24 cellular contexts compared by ENCODE assay signal in the genomic region with DNA sequence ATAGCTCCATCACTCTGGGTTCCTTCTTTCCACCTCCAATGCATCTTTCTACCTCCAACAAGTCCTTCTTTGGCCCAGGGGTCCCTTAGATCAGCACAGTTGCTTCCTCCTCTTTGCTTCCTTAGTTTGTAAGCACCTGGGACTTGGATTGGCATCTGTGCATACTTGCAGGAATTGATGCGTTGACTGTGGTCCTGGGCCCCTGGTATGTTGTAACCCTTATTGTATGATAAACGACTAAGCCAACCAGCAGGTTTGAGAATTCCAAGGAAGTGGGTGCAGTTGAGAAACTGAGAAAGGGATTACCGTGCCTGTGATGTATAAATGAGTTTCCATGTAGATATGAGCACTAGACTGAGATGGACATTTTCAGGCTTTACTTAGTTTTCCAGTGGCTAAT. TPM values are rescaled to one million over a fixed set of nuclear protein-coding genes. Genes with fewer than 3 reads are reported as not detected.
"Had no signal": no experiment of that assay in that cellular context is flagged by ENCODE, and none has a peak within 500 bp of the region (broad histone marks: within the 10 kb centered on the region; RNA-seq: fewer than 3 reads in every experiment).

No MANE protein-coding gene starts in this region.

- H3K9me3 ChIP-seq: esophagus muscularis mucosa, gastroesophageal sphincter, left ventricle myocardium inferior, lower lobe of right lung, neutrophil, sigmoid colon, suprapubic skin, thyroid gland, upper lobe of right lung had no signal

- FAIRE-seq: colon, keratinocyte, small intestine had no signal

- H3K27me3 ChIP-seq: esophagus muscularis mucosa, gastroesophageal sphincter, neutrophil, sigmoid colon, suprapubic skin, thyroid gland, upper lobe of right lung had no signal

- H3K36me3 ChIP-seq: esophagus muscularis mucosa, gastroesophageal sphincter, left ventricle myocardium inferior, lower lobe of right lung, neutrophil, sigmoid colon, suprapubic skin, thyroid gland, upper lobe of right lung had no signal

- ATAC-seq: effector memory CD8-positive, alpha-beta T cell; gastroesophageal sphincter; lower lobe of right lung; naive thymus-derived CD4-positive, alpha-beta T cell; stimulated activated effector memory CD8-positive, alpha-beta T cell treated with anti-CD3 and anti-CD28 coated beads, Interleukin-12 subunit alpha, Interleukin-12 subunit beta, amount 100 ng/mL, for 72 hours; stimulated activated naive CD8-positive, alpha-beta T cell treated with anti-CD3 and anti-CD28 coated beads, Interleukin-15, Interleukin-2, amounts not matched to agents 100 U/mL and 50 U/mL, for 24 hours; upper lobe of right lung had no signal

- H3K4me1 Mint-ChIP-seq: immature natural killer cell; memory B cell; naive thymus-derived CD4-positive, alpha-beta T cell; stimulated activated effector memory CD8-positive, alpha-beta T cell treated with anti-CD3 and anti-CD28 coated beads, Interleukin-12 subunit alpha, Interleukin-12 subunit beta, amount 100 ng/mL, for 72 hours had no signal

- H3K4me3 Mint-ChIP-seq: dendritic cell treated with granulocyte-macrophage colony-stimulating factor and Interleukin-4, amounts not matched to agents 40 ng/mL and 50 ng/mL, for 4 days; effector memory CD8-positive, alpha-beta T cell; immature natural killer cell; memory B cell; naive thymus-derived CD4-positive, alpha-beta T cell; stimulated activated effector memory CD8-positive, alpha-beta T cell treated with anti-CD3 and anti-CD28 coated beads, Interleukin-12 subunit alpha, Interleukin-12 subunit beta, amount 100 ng/mL, for 72 hours had no signal

- H3K36me3 Mint-ChIP-seq: immature natural killer cell; memory B cell; naive thymus-derived CD4-positive, alpha-beta T cell; stimulated activated effector memory CD8-positive, alpha-beta T cell treated with anti-CD3 and anti-CD28 coated beads, Interleukin-12 subunit alpha, Interleukin-12 subunit beta, amount 100 ng/mL, for 72 hours had no signal

- H3K27ac Mint-ChIP-seq: dendritic cell treated with granulocyte-macrophage colony-stimulating factor and Interleukin-4, amounts not matched to agents 40 ng/mL and 50 ng/mL, for 4 days; effector memory CD8-positive, alpha-beta T cell; immature natural killer cell; memory B cell; naive thymus-derived CD4-positive, alpha-beta T cell; stimulated activated effector memory CD8-positive, alpha-beta T cell treated with anti-CD3 and anti-CD28 coated beads, Interleukin-12 subunit alpha, Interleukin-12 subunit beta, amount 100 ng/mL, for 72 hours had no signal

- H3K27me3 Mint-ChIP-seq: dendritic cell treated with granulocyte-macrophage colony-stimulating factor and Interleukin-4, amounts not matched to agents 40 ng/mL and 50 ng/mL, for 4 days; effector memory CD8-positive, alpha-beta T cell; memory B cell had no signal

- DNase-seq: effector memory CD8-positive, alpha-beta T cell; glutamatergic neuron; immature natural killer cell; left ventricle myocardium inferior; lower lobe of right lung; naive thymus-derived CD4-positive, alpha-beta T cell; sigmoid colon; small intestine; stimulated activated CD4-positive, alpha-beta T cell treated with anti-CD3 and anti-CD28 coated beads, Interleukin-2, amount 100 ng/mL, for 48 hours; stimulated activated CD8-positive, alpha-beta memory T cell treated with anti-CD3 and anti-CD28 coated beads, Interleukin-4, amount 100 ng/mL, for 48 hours; stimulated activated naive CD8-positive, alpha-beta T cell treated with anti-CD3 and anti-CD28 coated beads, Interleukin-15, Interleukin-2, amounts not matched to agents 100 U/mL and 50 U/mL, for 24 hours; thyroid gland; upper lobe of right lung had no signal

- H3K27ac ChIP-seq: epithelial cell of prostate, esophagus muscularis mucosa, gastroesophageal sphincter, left ventricle myocardium inferior, lower lobe of right lung, neutrophil, suprapubic skin, thyroid gland, upper lobe of right lung had no signal

- H3K4me3 ChIP-seq: esophagus muscularis mucosa, gastroesophageal sphincter, left ventricle myocardium inferior, lower lobe of right lung, sigmoid colon, suprapubic skin, thyroid gland, upper lobe of right lung had no signal

RNA-seq across cellular contexts. Expression of a gene that starts 55.9 kb away (rescaled TPM):
- total RNA-seq: mononuclear cell; naive thymus-derived CD4-positive, alpha-beta T cell had no signal
- polyA plus RNA-seq: immature natural killer cell; naive thymus-derived CD4-positive, alpha-beta T cell had no signal
